Comparison of ENCODE assay signal across 9 cellular contexts in genomic region chr10:6068422-6068821, GRCh38. TPM values are rescaled to one million over a fixed set of nuclear protein-coding genes. Genes with fewer than 3 reads are reported as not detected.
A peak's percentile ranks its signal among the peaks of the same experiment; 100 is the strongest.
DNase-seq lines count a peak whose midpoint lies in the region; ATAC-seq and TF ChIP-seq lines count a peak whose summit lies in the region.
"Had no signal": no experiment of that assay in that cellular context is flagged by ENCODE, and none has a peak within 500 bp of the region (broad histone marks: within the 10 kb centered on the region; RNA-seq: fewer than 3 reads in every experiment).

No MANE protein-coding gene starts in this region.

- H4K91ac ChIP-seq in H9 (ENCODE audit: insufficient read length, low read depth, low read length), result no peak overlapping the region

- H2AFZ ChIP-seq in OCI-LY1 (ENCODE audit: low read length) (no peak overlapping the region), H9 (ENCODE audit: low read length) (no peak overlapping the region)

- no peaks in the 10 kb centered on the region for H3K9me2 ChIP-seq in OCI-LY1 (ENCODE audit: low read depth, low read length)

- H3T11ph ChIP-seq in H9 (ENCODE audit: low read length), result no peak overlapping the region

- no peak overlapping the region for H3K4me3 Mint-ChIP-seq in H9
- H3K4me3 Mint-ChIP-seq: immature natural killer cell had no signal

- DNase-seq in GM10248 (ENCODE audit: extremely low spot score) (peak; percentile 60), heart right ventricle (no peak), GM03348 (ENCODE audit: low spot score) (no peak), H9 (no peak)
- DNase-seq in stimulated activated CD4-positive, alpha-beta T cell treated with anti-CD3 and anti-CD28 coated beads, Interleukin-2, amount 100 ng/mL, for 24 hours, result no peak
- DNase-seq: immature natural killer cell had no signal

- WGBS in heart right ventricle, 2 donors, result 73 to 75% methylated on average over 8 of the region's 8 CpGs
- no CpG with 5 or more reads among the region's 8 CpGs for WGBS in H9 (ENCODE audit: extremely low coverage, insufficient read length, low lambda C conversion rate)

- H4K20me1 ChIP-seq in OCI-LY1 (ENCODE audit: insufficient read depth, low read length) (no peaks in the 10 kb centered on the region), H9 (ENCODE audit: control insufficient read depth, insufficient read depth, insufficient read length) (no peaks in the 10 kb centered on the region)

- H2BK5ac ChIP-seq in H9 (ENCODE audit: insufficient read length, low read length), result no peak overlapping the region

- TF ChIP-seq CTCF in GM10248 (IDR thresholded peaks at IDR 0.05; ENCODE audit: control extremely low read depth, extremely low read depth, low read depth, missing control alignments), result no peak
- no peak for TF ChIP-seq CTCF in OCI-LY1 (IDR thresholded peaks at IDR 0.05; ENCODE audit: low read length)
- TF ChIP-seq CTCF in heart right ventricle (IDR thresholded peaks at IDR 0.05), result no peak
- no peak for TF ChIP-seq CTCF in H9 (conservative IDR thresholded peaks at IDR 0.05)

- H3K79me2 ChIP-seq in OCI-LY1 (ENCODE audit: insufficient read depth, low read length) (no peaks in the 10 kb centered on the region), H9 (ENCODE audit: insufficient read depth, low read length) (no peaks in the 10 kb centered on the region)

- peak overlapping the region; percentile 51 for H3K4me3 ChIP-seq in OCI-LY1 (ENCODE audit: low read depth, low read length, poor library complexity, severe bottlenecking)
- no peak overlapping the region for H3K4me3 ChIP-seq in heart right ventricle

- H3K9ac ChIP-seq in OCI-LY1 (ENCODE audit: low read length) (peak overlapping the region; percentile 83), H9 (ENCODE audit: extremely low read depth, insufficient read length, low read length) (no peak overlapping the region)

- no peak overlapping the region for H2BK12ac ChIP-seq in H9 (ENCODE audit: insufficient read length, low read depth, low read length)

- H2BK20ac ChIP-seq in H9 (ENCODE audit: low read depth, low read length, poor library complexity, severe bottlenecking), result no peak overlapping the region

- no peaks in the 10 kb centered on the region for H3K23me2 ChIP-seq in H9 (ENCODE audit: insufficient read length, low read depth, low read length, poor library complexity, severe bottlenecking)

- H3K14ac ChIP-seq in H9 (ENCODE audit: insufficient read depth, low read length), result no peak overlapping the region; the same call in 1 of the 2 replicates

- peaks cover 84% of the 10 kb centered on the region for H3K4me1 ChIP-seq in OCI-LY1 (ENCODE audit: insufficient read depth, low read length, severe bottlenecking)
- H3K4me1 ChIP-seq in heart right ventricle, result peaks cover 0 to 85% (median 32%) of the 10 kb centered on the region in 9 donors
- no peaks in the 10 kb centered on the region for H3K4me1 ChIP-seq in H9 (ENCODE audit: insufficient read depth, low read length)

- H3K4me2 ChIP-seq in OCI-LY1 (ENCODE audit: low read length) (peak overlapping the region; percentile 76), H9 (ENCODE audit: insufficient read depth, insufficient read length, low read length) (no peak overlapping the region)

- H3K27me3 ChIP-seq in OCI-LY1 (ENCODE audit: insufficient read depth, low read length), result no peaks in the 10 kb centered on the region
- no peaks in the 10 kb centered on the region for H3K27me3 ChIP-seq in heart right ventricle
- no peaks in the 10 kb centered on the region; the same call in none of the 2 replicates for H3K27me3 ChIP-seq in H9 (ENCODE audit: insufficient read depth, low read length)

- peaks cover 4 to 6% of the 10 kb centered on the region in 2 experiments for H3K4me1 Mint-ChIP-seq in H9

- no peaks in the 10 kb centered on the region for H3K36me3 ChIP-seq in OCI-LY1 (ENCODE audit: insufficient read depth, low read length)
- H3K36me3 ChIP-seq in heart right ventricle, result no peaks in the 10 kb centered on the region

- no peak overlapping the region for H3K56ac ChIP-seq in H9 (ENCODE audit: insufficient read length, low read depth, low read length)

- H3K27me3 Mint-ChIP-seq in H9 (ENCODE audit: low read depth), result no peaks in the 10 kb centered on the region

- H2AK5ac ChIP-seq in H9 (ENCODE audit: insufficient read length, low read length), result no peak overlapping the region

- POLR2A ChIA-PET in GM10248 (lab: Yijun Ruan, JAX), result interaction anchor here (0.9 kb wide), 1 partner anchor 11 kb away, joined by 4 read pairs; no protein-coding TSS in a partner anchor

- H2BK120ac ChIP-seq in H9 (ENCODE audit: low read depth, low read length, poor library complexity, severe bottlenecking), result no peak overlapping the region

- H3K18ac ChIP-seq in H9 (ENCODE audit: insufficient read length, low read depth, low read length), result no peak overlapping the region

- intact Hi-C loops in heart right ventricle (cut with DNase I), result no loop called here

- peak overlapping the region; percentile 100 for H3K27ac ChIP-seq in OCI-LY1 (ENCODE audit: low read depth, low read length, poor library complexity, severe bottlenecking)
- H3K27ac ChIP-seq in heart right ventricle, result peak overlapping the region in 1 of 10 donors; percentile 82
- no peak overlapping the region for H3K27ac ChIP-seq in H9 (ENCODE audit: insufficient read length, low read depth, low read length)

- H4K5ac ChIP-seq in H9 (ENCODE audit: insufficient read length, low read depth, low read length), result no peak overlapping the region

- H3K23ac ChIP-seq in H9 (ENCODE audit: insufficient read length, low read depth, low read length), result no peak overlapping the region

- H3K9me3 ChIP-seq in OCI-LY1 (ENCODE audit: low read length), result no peaks in the 10 kb centered on the region
- H3K9me3 ChIP-seq in heart right ventricle, result no peaks in the 10 kb centered on the region
- H3K9me3 ChIP-seq in H9 (ENCODE audit: control insufficient read depth, low read depth, low read length), result no peaks in the 10 kb centered on the region

- ATAC-seq in HG02623 (IDR thresholded peaks at IDR 0.05; ENCODE audit: unreplicated experiment) (peak; percentile 36), heart right ventricle (peak in 5 of 8 donors; percentile 28 to 48 (median 35)), GM18520 (IDR thresholded peaks at IDR 0.05; ENCODE audit: unreplicated experiment) (no peak)

- no peaks in the 10 kb centered on the region; a peak in 1 of 7 replicates for H3K36me3 Mint-ChIP-seq in H9 (ENCODE audit: insufficient read depth in 1 of 3, low read depth in 3 of 3)

- no peak overlapping the region; a peak in 1 of 7 replicates for H3K27ac Mint-ChIP-seq in H9

- CTCF ChIA-PET in GM10248 (lab: Yijun Ruan, JAX), result interaction anchor here (1.3 to 12.7 kb wide), 4 partner anchors 11 to 20 kb away, joined by 3 to 133 read pairs (median 16); no protein-coding TSS in a partner anchor

- H2BK15ac ChIP-seq in H9 (ENCODE audit: low read depth, low read length), result no peak overlapping the region

- peaks cover 0 to 3% of the 10 kb centered on the region in 2 experiments; a peak in 3 of 5 replicates for H3K9me3 Mint-ChIP-seq in H9

- H4K8ac ChIP-seq in H9 (replicated peaks; ENCODE audit: insufficient read length, low read depth, low read length), result no peak overlapping the region

- no peaks in the 10 kb centered on the region for H3K79me1 ChIP-seq in H9 (ENCODE audit: insufficient read depth, low read depth, low read length, poor library complexity, severe bottlenecking)

- no peak overlapping the region for H3K4ac ChIP-seq in H9 (ENCODE audit: low read depth, low read length)

- H3F3A ChIP-seq in OCI-LY1 (ENCODE audit: insufficient read depth, low read length), result no peaks in the 10 kb centered on the region

RNA-seq across cellular contexts. Expression of gene IL2RA, which starts 6.3 kb away (rescaled TPM):
- total RNA-seq in heart right ventricle, result 1 to 10 TPM in 5 of 10 donors, under 1 TPM in 5; 0.19 to 9.1 (median 1.0) TPM
- polyA plus RNA-seq in heart right ventricle, result under 1 TPM; 0.36 to 0.73 TPM
- total RNA-seq in H9 (2021), result not detected in 2 replicates

RNA-seq across cellular contexts. Expression of gene RBM17, which starts 20.4 kb away (rescaled TPM):
- total RNA-seq in heart right ventricle (10 to 100 TPM; 53.4 to 93.2 (median 64.0) TPM), H9 (2021) (123 and 124 TPM in 2 replicates)
- 100 to 1,000 TPM in 1 of 2 donors, 10 to 100 TPM in 1; 58.6 to 100 TPM for polyA plus RNA-seq in heart right ventricle
